Comparison of ENCODE assay signal across 1 cellular context in genomic region chr20:22489614-22490286, GRCh38.
TF ChIP-seq lines count a peak whose summit lies in the region.

No MANE protein-coding gene starts in this region.

TF ChIP-seq in liver, 16 proteins besides CTCF, POLR2A, EP300 and RAD21:
- TF ChIP-seq MAX (IDR thresholded peaks at IDR 0.05) (peak; percentile 39), FOXA2 (IDR thresholded peaks at IDR 0.05) (peak; percentile 13), JUND (IDR thresholded peaks at IDR 0.05) (no peak), YY1 (IDR thresholded peaks at IDR 0.05) (peak; percentile 25), RXRA (IDR thresholded peaks at IDR 0.05) (no peak), SP1 (IDR thresholded peaks at IDR 0.05) (no peak), NR2F2 (IDR thresholded peaks at IDR 0.05) (no peak), GABPA (IDR thresholded peaks at IDR 0.05 in 1 of 2, conservative IDR thresholded peaks at IDR 0.05 in 1 of 2) (no peak), TAF1 (conservative IDR thresholded peaks at IDR 0.05) (no peak), REST (IDR thresholded peaks at IDR 0.05) (peak; percentile 24), FOXA1 (IDR thresholded peaks at IDR 0.05) (no peak), HNF4A (conservative IDR thresholded peaks at IDR 0.05) (no peak), HNF4G (IDR thresholded peaks at IDR 0.05) (no peak), EGR1 (IDR thresholded peaks at IDR 0.05; ENCODE audit: low read depth in 2 of 2) (no peak), ATF3 (IDR thresholded peaks at IDR 0.05) (no peak), ZBTB33 (IDR thresholded peaks at IDR 0.05) (no peak)
